1 cellular context compared by ENCODE assay signal in genomic region chr22:30574095-30574981, GRCh38.
A peak's percentile ranks its signal among the peaks of the same experiment; 100 is the strongest.
TF ChIP-seq lines count a peak whose summit lies in the region.

Gene GAL3ST1 (minus strand): TSS chr22:30574665. CDS start chr22:30557392, 17,273 bp downstream.

TF ChIP-seq in HEK293, 187 proteins besides CTCF, POLR2A, EP300 and RAD21 (continued from another document):
- TF ChIP-seq ZSCAN30 (tag by site-specific recombination; IDR thresholded peaks at IDR 0.05) (no peak), KLF9 (tag by site-specific recombination; IDR thresholded peaks at IDR 0.05; ENCODE audit: low read depth) (no peak), ZSCAN5A (tag by site-specific recombination; IDR thresholded peaks at IDR 0.05) (no peak), EGR2 (tag by site-specific recombination; IDR thresholded peaks at IDR 0.05; ENCODE audit: low read depth) (peak; percentile 34; the same call in 1 of the 2 replicates), TRIM28 (IDR thresholded peaks at IDR 0.05; ENCODE audit: borderline replicate concordance, low read length) (no peak), ZNF324 (tag by site-specific recombination; IDR thresholded peaks at IDR 0.05) (no peak)
- TF ChIP-seq, protein P1, sequence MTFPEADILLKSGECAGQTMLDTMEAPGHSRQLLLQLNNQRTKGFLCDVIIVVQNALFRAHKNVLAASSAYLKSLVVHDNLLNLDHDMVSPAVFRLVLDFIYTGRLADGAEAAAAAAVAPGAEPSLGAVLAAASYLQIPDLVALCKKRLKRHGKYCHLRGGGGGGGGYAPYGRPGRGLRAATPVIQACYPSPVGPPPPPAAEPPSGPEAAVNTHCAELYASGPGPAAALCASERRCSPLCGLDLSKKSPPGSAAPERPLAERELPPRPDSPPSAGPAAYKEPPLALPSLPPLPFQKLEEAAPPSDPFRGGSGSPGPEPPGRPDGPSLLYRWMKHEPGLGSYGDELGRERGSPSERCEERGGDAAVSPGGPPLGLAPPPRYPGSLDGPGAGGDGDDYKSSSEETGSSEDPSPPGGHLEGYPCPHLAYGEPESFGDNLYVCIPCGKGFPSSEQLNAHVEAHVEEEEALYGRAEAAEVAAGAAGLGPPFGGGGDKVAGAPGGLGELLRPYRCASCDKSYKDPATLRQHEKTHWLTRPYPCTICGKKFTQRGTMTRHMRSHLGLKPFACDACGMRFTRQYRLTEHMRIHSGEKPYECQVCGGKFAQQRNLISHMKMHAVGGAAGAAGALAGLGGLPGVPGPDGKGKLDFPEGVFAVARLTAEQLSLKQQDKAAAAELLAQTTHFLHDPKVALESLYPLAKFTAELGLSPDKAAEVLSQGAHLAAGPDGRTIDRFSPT (tag by site-specific recombination; IDR thresholded peaks at IDR 0.05): 0 out of 2 replicates have a peak, but pooled peaks have one; percentile 22
